Comparison of ENCODE assay signal across 25 cellular contexts in the genomic region with DNA sequence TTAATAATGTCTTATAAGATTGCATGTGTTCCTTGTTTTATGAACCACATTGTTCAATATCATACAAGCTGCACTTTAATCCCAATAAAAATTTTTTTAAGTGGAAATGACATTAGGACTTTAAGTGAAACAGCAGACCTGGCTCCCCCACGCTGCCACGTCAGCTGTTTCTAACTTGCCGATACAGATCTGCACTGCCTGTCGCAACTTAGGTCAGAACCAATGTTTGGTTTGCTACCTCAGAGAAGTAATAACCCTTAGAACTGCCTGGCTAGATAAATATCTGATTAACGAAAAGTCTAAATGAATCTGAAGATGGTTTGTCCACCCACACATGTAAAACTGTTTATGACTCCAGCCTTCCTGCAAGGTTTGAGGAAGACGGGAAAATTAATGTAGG.
A peak's percentile ranks its signal among the peaks of the same experiment; 100 is the strongest.
DNase-seq lines count a peak whose midpoint lies in the region; ATAC-seq and TF ChIP-seq lines count a peak whose summit lies in the region.
"Had no signal": no experiment of that assay in that cellular context is flagged by ENCODE, and none has a peak within 500 bp of the region (broad histone marks: within the 10 kb centered on the region; RNA-seq: fewer than 3 reads in every experiment).

No MANE protein-coding gene starts in this region.

- H3K4me3 Mint-ChIP-seq in T-helper 2 cell treated with Interferon-gamma antibody and Interleukin-4, amounts not matched to agents 5 μg/mL and 100 μg/mL, for 36 hours, result no peak overlapping the region
- no peak overlapping the region for H3K4me3 Mint-ChIP-seq in CD4-positive, alpha-beta T cell
- H3K4me3 Mint-ChIP-seq: activated CD4-positive, alpha-beta memory T cell treated with anti-CD3 and anti-CD28 coated beads for 36 hours; CD8-positive, alpha-beta memory T cell; central memory CD8-positive, alpha-beta T cell; memory B cell; natural killer cell had no signal

- peaks cover 5% of the 10 kb centered on the region for H3K4me1 ChIP-seq in body of pancreas
- H3K4me1 ChIP-seq: heart left ventricle, spleen had no signal

- no peaks in the 10 kb centered on the region for H3K36me3 ChIP-seq in body of pancreas (replicated peaks in 1 of 2; ENCODE audit: insufficient read depth in 1 of 2, low read depth in 2 of 2)
- H3K36me3 ChIP-seq: heart left ventricle, spleen, vagina had no signal

- no peaks in the 10 kb centered on the region for H3K36me3 Mint-ChIP-seq in T-helper 2 cell treated with Interferon-gamma antibody and Interleukin-4, amounts not matched to agents 5 μg/mL and 100 μg/mL, for 36 hours (ENCODE audit: low read depth)
- H3K36me3 Mint-ChIP-seq in CD4-positive, alpha-beta T cell (ENCODE audit: low read depth), result no peaks in the 10 kb centered on the region
- H3K36me3 Mint-ChIP-seq: activated CD4-positive, alpha-beta memory T cell treated with anti-CD3 and anti-CD28 coated beads for 36 hours; CD8-positive, alpha-beta memory T cell; memory B cell; natural killer cell had no signal

- intact Hi-C loops in body of pancreas (cut with DNase I), result no loop called here
- intact Hi-C loops in CD4-positive, alpha-beta T cell (cut with DNase I, micrococcal nuclease), result no loop called here

- POLR2A ChIA-PET in HEK293T (lab: Yijun Ruan, JAX), result no interaction called here
- POLR2A ChIA-PET in CD4-positive, alpha-beta T cell (lab: Charles Lee), result no interaction called here

- peak; percentile 60 for DNase-seq in HEK293T (ENCODE audit: extremely low spot score)
- peak; percentile 36 to 62 (median 38) for DNase-seq in body of pancreas
- DNase-seq in left kidney (ENCODE audit: low read depth, low spot score), result peak; percentile 39
- peak; percentile 20 for DNase-seq in renal cortical epithelial cell (ENCODE audit: low read depth)
- no peak for DNase-seq in T-helper 2 cell treated with Interferon-gamma antibody and Interleukin-4, amounts not matched to agents 5 μg/mL and 100 μg/mL, for 36 hours (ENCODE audit: low spot score)
- no peak for DNase-seq in NCI-H526 treated with DMSO at 0.1 percent for 48 hours (lab: John Stamatoyannopoulos, UW)
- no peak for DNase-seq in CD4-positive, alpha-beta T cell
- DNase-seq: activated CD4-positive, alpha-beta memory T cell treated with anti-CD3 and anti-CD28 coated beads for 36 hours; activated naive CD4-positive, alpha-beta T cell; activated T-cell treated with anti-CD3 and anti-CD28 coated beads, Interleukin-2, amount 50 U/mL, for 1 hour; aorta; CD8-positive, alpha-beta memory T cell; DMS79; effector CD4-positive, alpha-beta T cell; KG1; natural killer cell; NCI-H1092; NCI-H2029 treated with DMSO at 0.1 percent for 48 hours; spleen had no signal

- no peak overlapping the region for H3K27ac ChIP-seq in body of pancreas
- H3K27ac ChIP-seq in CD4-positive, alpha-beta T cell (ENCODE audit: low read depth, low read length), result no peak overlapping the region
- H3K27ac ChIP-seq: heart left ventricle, spleen, vagina had no signal

- H3K27me3 Mint-ChIP-seq in T-helper 2 cell treated with Interferon-gamma antibody and Interleukin-4, amounts not matched to agents 5 μg/mL and 100 μg/mL, for 36 hours (ENCODE audit: low read depth), result no peaks in the 10 kb centered on the region
- no peaks in the 10 kb centered on the region for H3K27me3 Mint-ChIP-seq in CD4-positive, alpha-beta T cell
- H3K27me3 Mint-ChIP-seq: activated CD4-positive, alpha-beta memory T cell treated with anti-CD3 and anti-CD28 coated beads for 36 hours; CD8-positive, alpha-beta memory T cell; central memory CD8-positive, alpha-beta T cell; memory B cell; progenitor cell of endocrine pancreas had no signal

- no peak for TF ChIP-seq CTCF in body of pancreas (IDR thresholded peaks at IDR 0.05)
- TF ChIP-seq CTCF in CD4-positive, alpha-beta T cell (IDR thresholded peaks at IDR 0.05), result no peak

- no peak overlapping the region for H3K4me3 ChIP-seq in body of pancreas
- H3K4me3 ChIP-seq: heart left ventricle, spleen, vagina had no signal

- no peaks in the 10 kb centered on the region for H3K9me3 Mint-ChIP-seq in T-helper 2 cell treated with Interferon-gamma antibody and Interleukin-4, amounts not matched to agents 5 μg/mL and 100 μg/mL, for 36 hours
- peaks cover 3% of the 10 kb centered on the region for H3K9me3 Mint-ChIP-seq in CD4-positive, alpha-beta T cell
- H3K9me3 Mint-ChIP-seq: activated CD4-positive, alpha-beta memory T cell treated with anti-CD3 and anti-CD28 coated beads for 36 hours; central memory CD8-positive, alpha-beta T cell; memory B cell had no signal

- no peak for TF ChIP-seq POLR2A in body of pancreas (IDR thresholded peaks at IDR 0.05)

- no peak overlapping the region for H3K27ac Mint-ChIP-seq in T-helper 2 cell treated with Interferon-gamma antibody and Interleukin-4, amounts not matched to agents 5 μg/mL and 100 μg/mL, for 36 hours
- H3K27ac Mint-ChIP-seq in CD4-positive, alpha-beta T cell, result no peak overlapping the region
- H3K27ac Mint-ChIP-seq: activated CD4-positive, alpha-beta memory T cell treated with anti-CD3 and anti-CD28 coated beads for 36 hours; CD8-positive, alpha-beta memory T cell; memory B cell; natural killer cell; progenitor cell of endocrine pancreas had no signal

- 38 to 45% methylated on average over 6 of the region's 6 CpGs for WGBS in body of pancreas, 2 donors

- CTCF ChIA-PET in HEK293T (lab: Yijun Ruan, JAX), result no interaction called here
- CTCF ChIA-PET in CD4-positive, alpha-beta T cell (lab: Charles Lee), result no interaction called here

- H3K27me3 ChIP-seq in body of pancreas, result no peaks in the 10 kb centered on the region
- H3K27me3 ChIP-seq in CD4-positive, alpha-beta T cell (ENCODE audit: control insufficient read depth, insufficient read depth, low read length), result no peaks in the 10 kb centered on the region
- H3K27me3 ChIP-seq: heart left ventricle, spleen, vagina had no signal

- no peaks in the 10 kb centered on the region for H3K9me3 ChIP-seq in body of pancreas
- no peaks in the 10 kb centered on the region for H3K9me3 ChIP-seq in CD4-positive, alpha-beta T cell (ENCODE audit: control insufficient read depth, low read length)
- H3K9me3 ChIP-seq: heart left ventricle, spleen, vagina had no signal

- no peaks in the 10 kb centered on the region for H3K4me1 Mint-ChIP-seq in T-helper 2 cell treated with Interferon-gamma antibody and Interleukin-4, amounts not matched to agents 5 μg/mL and 100 μg/mL, for 36 hours (ENCODE audit: low read depth)
- H3K4me1 Mint-ChIP-seq in CD4-positive, alpha-beta T cell (ENCODE audit: low read depth), result no peaks in the 10 kb centered on the region
- H3K4me1 Mint-ChIP-seq: CD8-positive, alpha-beta memory T cell; central memory CD8-positive, alpha-beta T cell; memory B cell; natural killer cell had no signal

- ATAC-seq in body of pancreas (peak; percentile 75), HG03432 (IDR thresholded peaks at IDR 0.05; ENCODE audit: unreplicated experiment) (no peak)
- no peak for ATAC-seq in CD4-positive, alpha-beta T cell (ENCODE audit: poor library complexity)
- ATAC-seq: heart left ventricle, natural killer cell had no signal

TF ChIP-seq in HEK293T, 16 proteins besides CTCF, POLR2A, EP300 and RAD21:
- TF ChIP-seq L3MBTL2 (conservative IDR thresholded peaks at IDR 0.05), result no peak; the same call in 1 of the 2 replicates
- TF ChIP-seq PKNOX1 (IDR thresholded peaks at IDR 0.05), result no peak
- no peak for TF ChIP-seq FOXK2 (IDR thresholded peaks at IDR 0.05)
- TF ChIP-seq ARNT (IDR thresholded peaks at IDR 0.05), result no peak
- TF ChIP-seq FOXA1 (IDR thresholded peaks at IDR 0.05), result no peak
- no peak for TF ChIP-seq HDGF (IDR thresholded peaks at IDR 0.05; ENCODE audit: borderline replicate concordance)
- TF ChIP-seq NFRKB (IDR thresholded peaks at IDR 0.05), result no peak
- TF ChIP-seq SUZ12 (IDR thresholded peaks at IDR 0.05), result no peak
- no peak for TF ChIP-seq CTBP1 (IDR thresholded peaks at IDR 0.05; ENCODE audit: borderline replicate concordance)
- no peak for TF ChIP-seq BHLHE40 (IDR thresholded peaks at IDR 0.05; ENCODE audit: borderline replicate concordance)

Comparison
In these comparisons a context has a peak if more than half of its experiments do, and no peak if none do; other contexts are left out.
1. DNase-seq: peak in HEK293T (single experiment), body of pancreas (4 of 4), left kidney (single experiment) and renal cortical epithelial cell (single experiment); none in T-helper 2 cell treated with Interferon-gamma antibody and Interleukin-4, amounts not matched to agents 5 μg/mL and 100 μg/mL, for 36 hours (single experiment), NCI-H526 treated with DMSO at 0.1 percent for 48 hours (single experiment) and CD4-positive, alpha-beta T cell (0 of 10).